Comparison of ENCODE assay signal across 19 cellular contexts in the genomic region with DNA sequence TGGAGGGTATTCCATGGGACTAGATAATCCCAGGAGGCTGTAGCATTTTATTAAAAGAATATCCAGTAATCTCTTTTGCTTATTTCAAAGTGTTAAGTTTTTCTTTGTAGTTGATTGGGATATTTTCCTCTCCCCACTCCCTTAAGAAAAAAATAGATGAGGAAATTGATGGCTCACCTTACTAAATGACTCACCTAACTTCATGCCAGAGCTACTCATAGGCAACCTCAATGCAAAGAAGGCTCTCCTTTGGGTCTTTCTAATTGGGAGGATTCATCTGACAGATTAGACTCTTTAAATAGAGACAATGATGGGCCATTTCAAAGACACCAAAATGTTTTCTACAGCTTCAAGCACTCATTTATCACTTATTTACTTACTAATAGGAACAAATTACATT.
"Had no signal": no experiment of that assay in that cellular context is flagged by ENCODE, and none has a peak within 500 bp of the region (broad histone marks: within the 10 kb centered on the region; RNA-seq: fewer than 3 reads in every experiment).

No MANE protein-coding gene starts in this region.

- H3K4me1 Mint-ChIP-seq: activated CD4-positive, alpha-beta T cell treated with anti-CD3 and anti-CD28 coated beads, Interleukin-2, amount 10 ng/mL, durations not matched to agents 24 days and 14 days; activated naive CD8-positive, alpha-beta T cell treated with anti-CD3 and anti-CD28 coated beads, Interleukin-2, amount 10 ng/mL, durations not matched to agents 7 days and 5 days; naive thymus-derived CD8-positive, alpha-beta T cell; stimulated activated memory B cell treated with anti-CD40 and anti-IgM and Interleukin-4, amounts not matched to agents 10 μg/mL and 1 μg/mL and 100 μg/mL, for 72 hours had no signal

- H3K27me3 ChIP-seq: neutrophil, thyroid gland, uterus had no signal

- H3K4me3 Mint-ChIP-seq: activated CD4-positive, alpha-beta T cell treated with anti-CD3 and anti-CD28 coated beads, Interleukin-2, amount 10 ng/mL, durations not matched to agents 24 days and 14 days; activated CD8-positive, alpha-beta T cell treated with anti-CD3 and anti-CD28 coated beads, Interleukin-2, amount 10 ng/mL, durations not matched to agents 7 days and 5 days; activated naive CD8-positive, alpha-beta T cell treated with anti-CD3 and anti-CD28 coated beads, Interleukin-2, amount 10 ng/mL, durations not matched to agents 7 days and 5 days; activated T-cell treated with anti-CD3 and anti-CD28 coated beads, Interleukin-2, amount 50 U/mL, for 72 hours; naive thymus-derived CD8-positive, alpha-beta T cell; stimulated activated memory B cell treated with anti-CD40 and anti-IgM and Interleukin-4, amounts not matched to agents 10 μg/mL and 1 μg/mL and 100 μg/mL, for 72 hours; T-helper 1 cell treated with Interleukin-12 subunit alpha and Interleukin-12 subunit beta and Interleukin-4 antibody, amounts not matched to agents 30 μg/mL and 1 μg/mL, for 36 hours had no signal

- DNase-seq: activated CD4-positive, alpha-beta T cell treated with anti-CD3 and anti-CD28 coated beads, Interleukin-2, amount 10 ng/mL, durations not matched to agents 24 days and 14 days; activated CD4-positive, CD25-positive, alpha-beta regulatory T cell; activated CD8-positive, alpha-beta memory T cell treated with anti-CD3 and anti-CD28 coated beads, Interleukin-2, amount 50 U/mL, for 48 hours; activated CD8-positive, alpha-beta T cell treated with anti-CD3 and anti-CD28 coated beads, Interleukin-2, amount 10 ng/mL, durations not matched to agents 7 days and 5 days; activated naive CD8-positive, alpha-beta T cell treated with anti-CD3 and anti-CD28 coated beads, Interleukin-2, amount 10 ng/mL, durations not matched to agents 7 days and 5 days; activated T-cell treated with anti-CD3 and anti-CD28 coated beads, Interleukin-2, amount 50 U/mL, for 72 hours; anterior cingulate cortex; erythroblast; hippocampal formation; kidney; left ventricle myocardium superior; mesenchymal stem cell; naive thymus-derived CD8-positive, alpha-beta T cell; stimulated activated CD4-positive, alpha-beta T cell treated with anti-CD3 and anti-CD28 coated beads, Interleukin-2, amount 100 ng/mL, for 48 hours; thyroid gland; uterus had no signal

- H3K4me1 ChIP-seq: thyroid gland, uterus had no signal

- H3K27ac ChIP-seq: neutrophil, thyroid gland, uterus had no signal

- H3K9me3 ChIP-seq: neutrophil, thyroid gland, uterus had no signal

- H3K27me3 Mint-ChIP-seq: activated CD4-positive, alpha-beta T cell treated with anti-CD3 and anti-CD28 coated beads, Interleukin-2, amount 10 ng/mL, durations not matched to agents 24 days and 14 days; activated naive CD8-positive, alpha-beta T cell treated with anti-CD3 and anti-CD28 coated beads, Interleukin-2, amount 10 ng/mL, durations not matched to agents 7 days and 5 days; naive thymus-derived CD8-positive, alpha-beta T cell; stimulated activated memory B cell treated with anti-CD40 and anti-IgM and Interleukin-4, amounts not matched to agents 10 μg/mL and 1 μg/mL and 100 μg/mL, for 72 hours had no signal

- ATAC-seq: activated CD8-positive, alpha-beta T cell treated with anti-CD3 and anti-CD28 coated beads, Interleukin-2, amount 10 ng/mL, durations not matched to agents 7 days and 5 days; activated T-cell treated with anti-CD3 and anti-CD28 coated beads, Interleukin-2, amount 50 U/mL, for 72 hours; left ventricle myocardium superior; naive thymus-derived CD8-positive, alpha-beta T cell; stimulated activated memory B cell treated with anti-CD40 and anti-IgM and Interleukin-4, amounts not matched to agents 10 μg/mL and 1 μg/mL and 100 μg/mL, for 72 hours had no signal

- H3K4me3 ChIP-seq: thyroid gland, uterus had no signal

- H3K36me3 ChIP-seq: neutrophil, thyroid gland, uterus had no signal

- H3K36me3 Mint-ChIP-seq: activated naive CD8-positive, alpha-beta T cell treated with anti-CD3 and anti-CD28 coated beads, Interleukin-2, amount 10 ng/mL, durations not matched to agents 7 days and 5 days; naive thymus-derived CD8-positive, alpha-beta T cell; stimulated activated memory B cell treated with anti-CD40 and anti-IgM and Interleukin-4, amounts not matched to agents 10 μg/mL and 1 μg/mL and 100 μg/mL, for 72 hours had no signal

- H3K27ac Mint-ChIP-seq: activated CD4-positive, alpha-beta T cell treated with anti-CD3 and anti-CD28 coated beads, Interleukin-2, amount 10 ng/mL, durations not matched to agents 24 days and 14 days; activated CD8-positive, alpha-beta T cell treated with anti-CD3 and anti-CD28 coated beads, Interleukin-2, amount 10 ng/mL, durations not matched to agents 7 days and 5 days; activated naive CD8-positive, alpha-beta T cell treated with anti-CD3 and anti-CD28 coated beads, Interleukin-2, amount 10 ng/mL, durations not matched to agents 7 days and 5 days; activated T-cell treated with anti-CD3 and anti-CD28 coated beads, Interleukin-2, amount 50 U/mL, for 72 hours; naive thymus-derived CD8-positive, alpha-beta T cell; stimulated activated memory B cell treated with anti-CD40 and anti-IgM and Interleukin-4, amounts not matched to agents 10 μg/mL and 1 μg/mL and 100 μg/mL, for 72 hours; T-helper 1 cell treated with Interleukin-12 subunit alpha and Interleukin-12 subunit beta and Interleukin-4 antibody, amounts not matched to agents 30 μg/mL and 1 μg/mL, for 36 hours had no signal
